9 cellular contexts compared by ENCODE assay signal in genomic region chr16:25691519-25692091, GRCh38. TPM values are rescaled to one million over a fixed set of nuclear protein-coding genes. Genes with fewer than 3 reads are reported as not detected.
DNase-seq lines count a peak whose midpoint lies in the region; ATAC-seq and TF ChIP-seq lines count a peak whose summit lies in the region.
"Had no signal": no experiment of that assay in that cellular context is flagged by ENCODE, and none has a peak within 500 bp of the region (broad histone marks: within the 10 kb centered on the region; RNA-seq: fewer than 3 reads in every experiment).

Gene HS3ST4, plus strand, starts transcription at chr16:25691959.

- POLR2A ChIA-PET in WTC11 (lab: Charles Lee) = interaction anchor here (0.6 to 1.3 kb wide), 5 partner anchors 13 to 1222 kb away, joined by 3 to 7 read pairs (median 3); no protein-coding TSS in a partner anchor

- H3K27ac Mint-ChIP-seq in WTC11 = peak within 1 kb of the TSS; percentile 75

- CTCF ChIA-PET in WTC11 (lab: Charles Lee) = interaction anchor here (0.6 to 2.0 kb wide), 6 partner anchors 16 to 466 kb away, joined by 3 to 7 read pairs (median 4); no protein-coding TSS in a partner anchor

- H3K4me3 ChIP-seq in cardiac muscle cell = peak within 1 kb of the TSS; percentile 73
- H3K4me3 ChIP-seq in lower leg skin (ENCODE audit: low read depth, poor library complexity, severe bottlenecking) = peak within 1 kb of the TSS; percentile 12
- H3K4me3 ChIP-seq in transverse colon = peak within 1 kb of the TSS in 3 of 4 donors; percentile 12 to 45 (median 22)

- H3K4me1 Mint-ChIP-seq in WTC11 = peaks cover 37% of the 10 kb centered on the region

- H3K9me3 Mint-ChIP-seq in WTC11 = no peaks in the 10 kb centered on the region

- in situ Hi-C loops in transverse colon (cut with MboI; ENCODE audit: low pct_ligation_motif_present in 1 of 4, low pct_unique_long_range_greater_than_20kb in 1 of 4, low sequenced_read_pairs in 3 of 4) = no loop called here

- TF ChIP-seq CTCF in cardiac muscle cell (IDR thresholded peaks at IDR 0.05; ENCODE audit: low read depth, low read length) = no peak
- TF ChIP-seq CTCF in WTC11 (IDR thresholded peaks at IDR 0.05) = no peak
- no peak for TF ChIP-seq CTCF in lower leg skin (IDR thresholded peaks at IDR 0.05)
- no peak for TF ChIP-seq CTCF in transverse colon (IDR thresholded peaks at IDR 0.05)

- peak within 1 kb of the TSS; percentile 91 for H3K4me3 Mint-ChIP-seq in WTC11

- DNase-seq in cardiac muscle cell (ENCODE audit: low read depth in 1 of 2, low spot score in 1 of 2) = peak in 1 of 2 donors; percentile 71
- DNase-seq in Right ventricle myocardium superior = no peak
- DNase-seq in WTC11 (ENCODE audit: low spot score) = peak; percentile 69
- DNase-seq in lower leg skin (ENCODE audit: low spot score in 2 of 2) = no peak
- DNase-seq in transverse colon = no peak
- no peak for DNase-seq in RKO (ENCODE audit: low spot score)
- DNase-seq in DMS79 (lab: John Stamatoyannopoulos, UW) = no peak

- H3K27me3 ChIP-seq in cardiac muscle cell = peaks cover 68% of the 10 kb centered on the region
- H3K27me3 ChIP-seq in transverse colon = peaks cover 80% of the 10 kb centered on the region

- H3K36me3 ChIP-seq in cardiac muscle cell (no peaks in the 10 kb centered on the region), transverse colon (no peaks in the 10 kb centered on the region)

- H3K36me3 Mint-ChIP-seq in WTC11 = no peaks in the 10 kb centered on the region

- H3K9me3 ChIP-seq in cardiac muscle cell (ENCODE audit: low read depth) = no peaks in the 10 kb centered on the region
- H3K9me3 ChIP-seq in transverse colon = no peaks in the 10 kb centered on the region

- H3K4me1 ChIP-seq in cardiac muscle cell (ENCODE audit: low read depth) (no peaks in the 10 kb centered on the region), transverse colon (peaks cover 0 to 11% (median 2%) of the 10 kb centered on the region in 4 donors)

- no peak for TF ChIP-seq POLR2A in lower leg skin (IDR thresholded peaks at IDR 0.05)
- TF ChIP-seq POLR2A in transverse colon (IDR thresholded peaks at IDR 0.05) = no peak

- intact Hi-C loops in Right ventricle myocardium superior (cut with DNase I) = no loop called here
- intact Hi-C loops in lower leg skin (cut with DNase I; ENCODE audit: low total_unique reads) = no loop called here
- intact Hi-C loops in transverse colon (cut with DNase I; ENCODE audit: low total_unique reads) = no loop called here

- WGBS in lower leg skin, 2 donors = 1 to 3% methylated on average over 35 to 39 of the region's 58 CpGs
- WGBS in transverse colon (ENCODE audit: low coverage in 1 of 2), 2 donors = 4 to 9% methylated on average over 13 to 39 of the region's 58 CpGs

- H3K27me3 Mint-ChIP-seq in WTC11 (ENCODE audit: low read depth) = peaks cover 36% of the 10 kb centered on the region

- ATAC-seq in Right ventricle myocardium superior (ENCODE audit: poor library complexity) (no peak), WTC11 (peak; percentile 61), GM19452 (IDR thresholded peaks at IDR 0.05; ENCODE audit: unreplicated experiment) (no peak)

- TF ChIP-seq EP300 in transverse colon (IDR thresholded peaks at IDR 0.05; ENCODE audit: low read depth) = no peak

- H3K27ac ChIP-seq in cardiac muscle cell (no peak within 1 kb of the TSS), transverse colon (no peak within 1 kb of the TSS)

TF ChIP-seq in WTC11, 78 proteins besides CTCF, POLR2A, EP300 and RAD21:
- TF ChIP-seq HMGXB4 (CRISPR knock-in tag; IDR thresholded peaks at IDR 0.05) = peak; percentile 20; the same call in 1 of the 2 replicates
- TF ChIP-seq JUN (CRISPR knock-in tag; IDR thresholded peaks at IDR 0.05) = no peak
- no peak for TF ChIP-seq FOXP4 (CRISPR knock-in tag; IDR thresholded peaks at IDR 0.05)
- TF ChIP-seq NFATC4 (CRISPR knock-in tag; IDR thresholded peaks at IDR 0.05) = no peak
- no peak for TF ChIP-seq NR3C1 (CRISPR knock-in tag; conservative IDR thresholded peaks at IDR 0.05; ENCODE audit: low read depth)
- no peak for TF ChIP-seq GRHL2 (CRISPR knock-in tag; IDR thresholded peaks at IDR 0.05; ENCODE audit: insufficient replicate concordance, severe bottlenecking)

RNA-seq across cellular contexts. Expression of gene HS3ST4, which starts in this region (rescaled TPM):
- 0.27 and 0.46 TPM in 2 replicates for total RNA-seq in cardiac muscle cell
- 0.13 and 0.15 TPM in 2 replicates for polyA plus RNA-seq in cardiac muscle cell
- not detected for total RNA-seq in Right ventricle myocardium superior
- total RNA-seq in WTC11 (2021) = 5.1 to 5.4 TPM (median 5.4 TPM) in 3 replicates
- 1 to 10 TPM in 1 of 4 donors, under 1 TPM in 2, not detected in 1; 0.17 to 2.4 (median 0.84) TPM for total RNA-seq in lower leg skin
- not detected for total RNA-seq in transverse colon
- total RNA-seq: SK-MEL-5 had no signal

Comparison
In these comparisons a context has a peak if more than half of its experiments do, and no peak if none do; other contexts are left out.
1. H3K4me3 ChIP-seq: peak in every context shown above with its lines; median percentile 73 in cardiac muscle cell; 22 in transverse colon; 12 in lower leg skin.